16 cellular contexts compared by ENCODE assay signal in the genomic region with DNA sequence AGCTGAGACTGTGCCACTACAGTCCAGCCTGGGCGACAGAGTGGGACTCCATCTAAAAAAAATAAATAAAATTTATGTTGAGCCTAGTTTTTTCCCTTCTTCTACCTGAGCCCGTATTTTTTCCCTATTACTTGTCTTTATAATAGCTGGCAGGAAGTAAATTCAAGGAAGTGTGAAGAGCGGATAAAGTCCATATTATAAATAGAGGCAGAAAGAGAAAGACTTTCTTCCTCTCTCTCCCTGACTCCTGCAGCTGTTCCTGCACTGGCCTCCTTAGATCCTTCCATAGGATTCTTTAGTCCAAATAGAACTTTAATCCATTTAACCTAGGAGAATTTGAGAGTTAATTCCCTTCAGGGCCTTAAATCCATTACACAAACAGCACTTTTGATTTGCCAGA. TPM values are rescaled to one million over a fixed set of nuclear protein-coding genes. Genes with fewer than 3 reads are reported as not detected.
DNase-seq lines count a peak whose midpoint lies in the region; ATAC-seq and TF ChIP-seq lines count a peak whose summit lies in the region.
"Had no signal": no experiment of that assay in that cellular context is flagged by ENCODE, and none has a peak within 500 bp of the region (broad histone marks: within the 10 kb centered on the region; RNA-seq: fewer than 3 reads in every experiment).

No MANE protein-coding gene starts in this region.

- intact Hi-C loops in colonic mucosa (cut with DNase I) (no loop called here), transverse colon (cut with DNase I; ENCODE audit: low total_unique reads) (no loop called here)

- no peaks in the 10 kb centered on the region for H3K79me2 ChIP-seq in GM23248 (ENCODE audit: insufficient read depth)

- H3K27me3 ChIP-seq in colonic mucosa (no peaks in the 10 kb centered on the region), mucosa of rectum (ENCODE audit: control insufficient read depth in 2 of 2, insufficient read depth in 2 of 2, low read length in 2 of 2) (peaks cover 0 to 5% of the 10 kb centered on the region in 2 donors), transverse colon (no peaks in the 10 kb centered on the region), GM23248 (replicated peaks; ENCODE audit: insufficient read depth) (no peaks in the 10 kb centered on the region), gastroesophageal sphincter (no peaks in the 10 kb centered on the region)

- no peaks in the 10 kb centered on the region for H3K9me3 ChIP-seq in colonic mucosa
- H3K9me3 ChIP-seq in mucosa of rectum (ENCODE audit: control insufficient read depth in 2 of 2, low read length in 2 of 2) = no peaks in the 10 kb centered on the region
- no peaks in the 10 kb centered on the region for H3K9me3 ChIP-seq in transverse colon
- H3K9me3 ChIP-seq in GM23248 (ENCODE audit: low read depth) = no peaks in the 10 kb centered on the region
- H3K9me3 ChIP-seq in gastroesophageal sphincter = no peaks in the 10 kb centered on the region

- H3K4me2 ChIP-seq in GM23248 (ENCODE audit: unreplicated experiment) = no peak overlapping the region

- ATAC-seq in gastroesophageal sphincter (no peak), GM21723 (IDR thresholded peaks at IDR 0.05; ENCODE audit: unreplicated experiment) (no peak)

- H3K4me3 ChIP-seq in colonic mucosa (no peak overlapping the region), mucosa of rectum (ENCODE audit: low read length in 2 of 2) (no peak overlapping the region), transverse colon (no peak overlapping the region), GM23248 (no peak overlapping the region), gastroesophageal sphincter (no peak overlapping the region)

- H3K4me1 ChIP-seq in colonic mucosa = peaks cover 3% of the 10 kb centered on the region
- peaks cover 0 to 8% of the 10 kb centered on the region in 2 donors for H3K4me1 ChIP-seq in mucosa of rectum (ENCODE audit: control insufficient read depth in 2 of 2, insufficient read depth in 2 of 2, low read length in 2 of 2)
- peaks cover 0 to 34% (median 8%) of the 10 kb centered on the region in 4 donors for H3K4me1 ChIP-seq in transverse colon
- peaks cover 9% of the 10 kb centered on the region for H3K4me1 ChIP-seq in GM23248 (ENCODE audit: insufficient read depth)
- H3K4me1 ChIP-seq in gastroesophageal sphincter = no peaks in the 10 kb centered on the region

- TF ChIP-seq POLR2A in transverse colon (IDR thresholded peaks at IDR 0.05) (no peak), gastroesophageal sphincter (IDR thresholded peaks at IDR 0.05) (no peak)

- in situ Hi-C loops in transverse colon (cut with MboI; ENCODE audit: low pct_ligation_motif_present in 1 of 4, low pct_unique_long_range_greater_than_20kb in 1 of 4, low sequenced_read_pairs in 3 of 4) (no loop called here), GM23248 (cut with MboI) (no loop called here)

- H2AFZ ChIP-seq in GM23248 = no peak overlapping the region

- peak; percentile 62 for DNase-seq in NCI-H82 treated with DMSO at 0.1 percent for 48 hours (lab: John Stamatoyannopoulos, UW; ENCODE audit: unreplicated experiment)
- no peak for DNase-seq in colonic mucosa
- DNase-seq in transverse colon = no peak
- DNase-seq in GM23248 = no peak
- DNase-seq in HuH-7.5 (ENCODE audit: low spot score) = no peak
- DNase-seq: C1 segment of cervical spinal cord; Calu3; CD4-positive, alpha-beta memory T cell; COR-L47; DMS53; DMS79 treated with DMSO at 0.1 percent for 48 hours; H7; HCEC 1CT had no signal

- TF ChIP-seq EP300 in transverse colon (IDR thresholded peaks at IDR 0.05; ENCODE audit: low read depth) = no peak
- TF ChIP-seq EP300 in gastroesophageal sphincter (IDR thresholded peaks at IDR 0.05) = no peak

- no peak overlapping the region for H3K9ac ChIP-seq in colonic mucosa (ENCODE audit: low read depth in 2 of 2, low read length in 2 of 2)
- no peak overlapping the region for H3K9ac ChIP-seq in mucosa of rectum (ENCODE audit: low read depth in 1 of 2, low read length in 2 of 2)
- no peak overlapping the region for H3K9ac ChIP-seq in GM23248

- H3K27ac ChIP-seq in colonic mucosa = peak overlapping the region; percentile 60
- peak overlapping the region; percentile 25 to 46 for H3K27ac ChIP-seq in mucosa of rectum (ENCODE audit: low read depth in 2 of 2, low read length in 2 of 2)
- peak overlapping the region; percentile 8 to 61 (median 46) for H3K27ac ChIP-seq in transverse colon
- H3K27ac ChIP-seq in GM23248 = no peak overlapping the region
- H3K27ac ChIP-seq in gastroesophageal sphincter = no peak overlapping the region

- H3K9me2 ChIP-seq in GM23248 (ENCODE audit: insufficient read depth) = no peaks in the 10 kb centered on the region; the same call in 1 of the 2 replicates

- TF ChIP-seq CTCF in colonic mucosa (IDR thresholded peaks at IDR 0.05) = no peak
- no peak for TF ChIP-seq CTCF in transverse colon (IDR thresholded peaks at IDR 0.05)
- no peak for TF ChIP-seq CTCF in gastroesophageal sphincter (IDR thresholded peaks at IDR 0.05)

- 64 to 68% methylated on average over 3 of the region's 3 CpGs for WGBS in transverse colon (ENCODE audit: low coverage in 1 of 2), 2 donors
- WGBS in GM23248 (ENCODE audit: low coverage in 1 of 2, low lambda C conversion rate in 2 of 2, missing lambda C conversion rate in 2 of 2), 2 experiments = 93 to 98% methylated on average over 3 of the region's 3 CpGs
- WGBS in gastroesophageal sphincter (ENCODE audit: low coverage in 1 of 2), 2 donors = 75% methylated on average over 2 to 3 of the region's 3 CpGs

- no peaks in the 10 kb centered on the region for H3F3A ChIP-seq in GM23248 (ENCODE audit: insufficient read depth)

- no peaks in the 10 kb centered on the region for H4K20me1 ChIP-seq in GM23248 (ENCODE audit: insufficient read depth)

- H3K36me3 ChIP-seq in colonic mucosa = no peaks in the 10 kb centered on the region
- no peaks in the 10 kb centered on the region for H3K36me3 ChIP-seq in mucosa of rectum (ENCODE audit: control insufficient read depth in 2 of 2, insufficient read depth in 2 of 2, low read length in 2 of 2)
- no peaks in the 10 kb centered on the region for H3K36me3 ChIP-seq in transverse colon
- H3K36me3 ChIP-seq in GM23248 (ENCODE audit: low read depth) = no peaks in the 10 kb centered on the region
- H3K36me3 ChIP-seq in gastroesophageal sphincter = no peaks in the 10 kb centered on the region

RNA-seq across cellular contexts. Expression of a gene that starts 10.3 kb away (rescaled TPM):
- 100 to 1,000 TPM in 1 of 2 donors, 10 to 100 TPM in 1; 69.3 to 110 TPM for total RNA-seq in colonic mucosa
- 100 to 1,000 TPM in 3 of 4 donors, 10 to 100 TPM in 1; 54.9 to 134 (median 109) TPM for total RNA-seq in transverse colon
- total RNA-seq in GM23248 (2014; rRNA removed; shearing (Covaris generic)) = 110 and 112 TPM in 2 replicates
- polyA plus RNA-seq in GM23248 (2016; fragmentation: Nextera tagmentation; extraction: Ambion mirVana) = 42.8 and 46.4 TPM in 2 replicates
- total RNA-seq in gastroesophageal sphincter = 10 to 100 TPM; 54.4 to 71.6 (median 62.7) TPM

Comparison
In these comparisons a context has a peak if more than half of its experiments do, and no peak if none do; other contexts are left out.
1. H3K27ac ChIP-seq: peak in colonic mucosa (single experiment), mucosa of rectum (2 of 2) and transverse colon (4 of 4); none in GM23248 (single experiment) and gastroesophageal sphincter (0 of 4).